8 cellular contexts compared by ENCODE assay signal in genomic region chr19:17947815-17948473, GRCh38. TPM values are rescaled to one million over a fixed set of nuclear protein-coding genes. Genes with fewer than 3 reads are reported as not detected.
DNase-seq lines count a peak whose midpoint lies in the region; ATAC-seq and TF ChIP-seq lines count a peak whose summit lies in the region.

No MANE protein-coding gene starts in this region.

- peak overlapping the region; percentile 88 for H3K4me2 ChIP-seq in OCI-LY3 (ENCODE audit: low read length)

- peak; percentile 44 for ATAC-seq in GM21529 (IDR thresholded peaks at IDR 0.05; ENCODE audit: unreplicated experiment)

- peaks cover 51% of the 10 kb centered on the region for H3K4me1 ChIP-seq in OCI-LY3 (ENCODE audit: low read length)

- H3K4me3 ChIP-seq in Jurkat, Clone E6-1 (ENCODE audit: low read length) = peak overlapping the region; percentile 59
- peak overlapping the region; percentile 76 for H3K4me3 ChIP-seq in OCI-LY3 (ENCODE audit: low read length)

- DNase-seq in Caki2 (ENCODE audit: low read depth) (peak; percentile 93), activated T-cell treated with anti-CD3 and anti-CD28 coated beads for 1 hour (ENCODE audit: low read depth) (peak; percentile 94), epithelial cell of prostate (ENCODE audit: low read depth, low spot score) (peak; percentile 31), mucosa of gallbladder (ENCODE audit: low spot score) (peak; percentile 91)
- DNase-seq in Jurkat, Clone E6-1 (ENCODE audit: low read depth, low spot score) = peak; percentile 83
- peak; percentile 84 to 89 for DNase-seq in stimulated activated CD8-positive, alpha-beta memory T cell treated with anti-CD3 and anti-CD28 coated beads, Interleukin-4, amount 100 ng/mL, for 1 hour (ENCODE audit: low read depth in 2 of 2, low spot score in 1 of 2)

- no peak overlapping the region for H2AFZ ChIP-seq in OCI-LY3 (ENCODE audit: low read depth, low read length)

- no peaks in the 10 kb centered on the region for H3K79me2 ChIP-seq in OCI-LY3 (ENCODE audit: low read length)

- peak overlapping the region; percentile 61; the same call in 1 of the 2 replicates for H3K9ac ChIP-seq in OCI-LY3 (ENCODE audit: low read length)

- H3K36me3 ChIP-seq in OCI-LY3 (replicated peaks; ENCODE audit: low read depth, low read length) = peaks cover 8% of the 10 kb centered on the region

- peaks cover 20% of the 10 kb centered on the region for H3K27me3 ChIP-seq in OCI-LY3 (ENCODE audit: low read depth, low read length)

- in situ Hi-C loops in Caki2 (cut with HindIII; ENCODE audit: low pct_unique_long_range_greater_than_20kb, low sequenced_read_pairs) = no loop called here

- no peaks in the 10 kb centered on the region for H4K20me1 ChIP-seq in OCI-LY3 (ENCODE audit: insufficient read depth, low read length)

- TF ChIP-seq CTCF in OCI-LY3 (IDR thresholded peaks at IDR 0.05; ENCODE audit: low read depth, low read length) = no peak

- no peaks in the 10 kb centered on the region for H3K9me3 ChIP-seq in OCI-LY3 (ENCODE audit: insufficient read depth, low read length)

- peak overlapping the region; percentile 54 for H3K27ac ChIP-seq in OCI-LY3 (ENCODE audit: low read length)
- H3K27ac ChIP-seq in epithelial cell of prostate = no peak overlapping the region

RNA-seq across cellular contexts. Expression of gene CCDC124, which starts 15.1 kb away (rescaled TPM):
- total RNA-seq in Caki2 (2014; rRNA removed; shearing (Covaris generic); ENCODE audit: low replicate concordance) = 204 and 270 TPM in 2 replicates
- polyA plus RNA-seq in Jurkat, Clone E6-1 (2012; ENCODE audit: insufficient read depth, insufficient read length) = 164 TPM
- 68.3 TPM for total RNA-seq in mucosa of gallbladder

RNA-seq across cellular contexts. Expression of gene KCNN1, which starts 19.0 kb away (rescaled TPM):
- total RNA-seq in Caki2 (2014; rRNA removed; shearing (Covaris generic); ENCODE audit: low replicate concordance) = not detected in 2 replicates
- 0.77 TPM for polyA plus RNA-seq in Jurkat, Clone E6-1 (2012; ENCODE audit: insufficient read depth, insufficient read length)
- total RNA-seq in mucosa of gallbladder = 1.6 TPM

Comparison
In these comparisons a context has a peak if more than half of its experiments do, and no peak if none do; other contexts are left out.
1. DNase-seq: peak in every context shown above with its lines; median percentile 94 in activated T-cell treated with anti-CD3 and anti-CD28 coated beads for 1 hour; 93 in Caki2; 91 in mucosa of gallbladder; 86 in stimulated activated CD8-positive, alpha-beta memory T cell treated with anti-CD3 and anti-CD28 coated beads, Interleukin-4, amount 100 ng/mL, for 1 hour; 83 in Jurkat, Clone E6-1; 31 in epithelial cell of prostate.